ENCODE assay signal across 10 cellular contexts in the genomic region with DNA sequence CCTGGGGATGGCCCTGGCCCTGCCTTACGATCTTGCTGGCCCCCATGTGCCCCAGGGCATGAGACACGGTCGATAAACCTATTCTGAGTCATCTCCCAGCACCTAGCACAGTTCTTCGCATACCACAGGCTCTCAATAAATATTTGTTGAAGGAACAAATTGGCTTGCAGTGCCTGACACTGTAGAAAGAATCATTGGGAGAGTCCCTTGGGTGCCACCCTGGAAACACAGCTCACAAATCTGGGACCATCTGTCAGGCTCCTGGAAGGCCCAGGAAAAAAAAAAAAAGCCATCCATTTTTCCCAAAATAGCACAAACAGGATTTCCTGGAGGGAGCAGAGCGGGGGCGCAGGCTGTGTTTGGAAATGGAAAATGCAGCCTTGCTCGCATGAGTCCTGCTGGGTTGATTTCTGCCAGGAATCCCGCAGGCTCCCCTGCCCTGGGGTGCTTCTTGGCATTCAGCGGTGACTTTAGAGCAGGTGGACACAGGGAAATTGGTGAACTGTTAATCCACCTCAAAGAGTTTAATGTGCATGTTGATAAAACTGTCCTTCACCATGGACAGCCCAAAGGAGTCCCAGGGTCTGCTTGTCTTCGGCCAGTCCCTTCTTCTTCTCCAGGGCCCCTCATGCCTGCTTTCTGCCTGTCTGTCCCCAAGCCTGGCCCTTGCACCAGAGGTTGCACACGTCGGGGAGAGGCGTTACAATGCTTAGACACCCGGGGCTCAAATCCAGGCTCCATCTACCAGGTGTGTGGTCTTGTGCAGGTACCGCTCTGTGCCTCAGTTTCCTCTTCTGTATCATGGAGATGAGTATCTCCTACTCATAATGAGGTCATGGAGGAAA.
DNase-seq lines count a peak whose midpoint lies in the region; ATAC-seq lines count a peak whose summit lies in the region.
"Had no signal": no experiment of that assay in that cellular context is flagged by ENCODE, and none has a peak within 500 bp of the region (broad histone marks: within the 10 kb centered on the region; RNA-seq: fewer than 3 reads in every experiment).

No MANE protein-coding gene starts in this region.

- H3K27ac ChIP-seq in mucosa of rectum (ENCODE audit: low read depth in 2 of 2, low read length in 2 of 2): peak overlapping the region; percentile 20 to 26
- H3K27ac ChIP-seq: KMS-11 had no signal

- peaks cover 0 to 4% of the 10 kb centered on the region in 2 donors for H3K4me1 ChIP-seq in mucosa of rectum (ENCODE audit: control insufficient read depth in 2 of 2, insufficient read depth in 2 of 2, low read length in 2 of 2)

- ATAC-seq in GM21423 (IDR thresholded peaks at IDR 0.05; ENCODE audit: unreplicated experiment) (no peak), HG03175 (IDR thresholded peaks at IDR 0.05; ENCODE audit: unreplicated experiment) (no peak), HG03439 (IDR thresholded peaks at IDR 0.05; ENCODE audit: unreplicated experiment) (no peak), GM19023 (IDR thresholded peaks at IDR 0.05; ENCODE audit: unreplicated experiment) (no peak)
- ATAC-seq: activated naive CD8-positive, alpha-beta T cell treated with anti-CD3 and anti-CD28 coated beads, Interleukin-2, amount 50 U/mL, for 24 hours had no signal

- no peaks in the 10 kb centered on the region for H3K27me3 ChIP-seq in mucosa of rectum (ENCODE audit: control insufficient read depth in 2 of 2, insufficient read depth in 2 of 2, low read length in 2 of 2)

- DNase-seq in Caki2 (ENCODE audit: low read depth) (peak; percentile 75), NCI-H1694 treated with DMSO at 0.1 percent for 48 hours (lab: John Stamatoyannopoulos, UW) (peak; percentile 83), cerebellum (ENCODE audit: low spot score) (peak; percentile 53)
- DNase-seq: activated naive CD8-positive, alpha-beta T cell treated with anti-CD3 and anti-CD28 coated beads, Interleukin-2, amount 50 U/mL, for 24 hours had no signal

- no peak overlapping the region for H3K4me3 ChIP-seq in mucosa of rectum (ENCODE audit: low read length in 2 of 2)

- in situ Hi-C loops in Caki2 (cut with HindIII; ENCODE audit: low pct_unique_long_range_greater_than_20kb, low sequenced_read_pairs): no loop called here

- H3K9ac ChIP-seq in mucosa of rectum (ENCODE audit: low read depth in 1 of 2, low read length in 2 of 2): no peak overlapping the region
- H3K9ac ChIP-seq: KMS-11 had no signal

- no peaks in the 10 kb centered on the region for H3K9me3 ChIP-seq in mucosa of rectum (ENCODE audit: control insufficient read depth in 2 of 2, low read length in 2 of 2)

- H3K36me3 ChIP-seq in mucosa of rectum (ENCODE audit: control insufficient read depth in 2 of 2, insufficient read depth in 2 of 2, low read length in 2 of 2): no peaks in the 10 kb centered on the region
